8 cellular contexts compared by ENCODE assay signal in the genomic region with DNA sequence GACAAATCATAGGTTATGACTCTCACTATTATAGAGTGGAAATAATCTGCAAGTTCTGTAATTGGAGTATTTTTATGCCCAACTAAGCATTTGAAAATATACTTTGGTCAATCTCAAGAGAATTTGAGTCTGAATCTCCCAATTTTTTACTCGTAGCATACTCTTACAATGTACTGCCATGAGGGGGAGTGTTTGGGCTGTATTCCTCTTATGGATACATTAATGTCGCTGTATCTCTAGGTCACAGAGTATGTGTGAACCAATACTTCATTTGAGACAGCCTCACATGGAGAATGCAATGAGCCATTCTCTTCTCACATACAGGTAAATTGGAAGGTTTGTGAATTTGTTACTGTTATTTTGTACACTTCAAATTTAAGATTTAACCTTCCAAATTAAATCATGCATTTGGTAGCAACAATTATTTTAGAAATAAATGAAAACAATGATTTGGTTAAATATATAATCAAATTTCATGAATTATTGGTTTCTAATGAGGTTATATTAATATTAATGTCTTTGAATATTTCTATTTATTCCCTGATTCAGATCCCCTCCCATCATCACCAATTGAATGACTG. TPM values are rescaled to one million over a fixed set of nuclear protein-coding genes. Genes with fewer than 3 reads are reported as not detected.
DNase-seq lines count a peak whose midpoint lies in the region; ATAC-seq and TF ChIP-seq lines count a peak whose summit lies in the region.

No MANE protein-coding gene starts in this region.

- H3K4me2 ChIP-seq in neural cell (ENCODE audit: low read length): no peak overlapping the region

- H3K27me3 ChIP-seq in CD4-positive, alpha-beta T cell (ENCODE audit: control insufficient read depth, insufficient read depth, low read length): no peaks in the 10 kb centered on the region
- H3K27me3 ChIP-seq in esophagus squamous epithelium: no peaks in the 10 kb centered on the region
- H3K27me3 ChIP-seq in neural cell (ENCODE audit: insufficient read depth, low read depth, low read length): no peaks in the 10 kb centered on the region

- no peaks in the 10 kb centered on the region for H3K4me1 ChIP-seq in esophagus squamous epithelium

- H3K9me3 Mint-ChIP-seq in CD4-positive, alpha-beta T cell: no peaks in the 10 kb centered on the region
- no peaks in the 10 kb centered on the region for H3K9me3 Mint-ChIP-seq in T-helper 2 cell treated with Interferon-gamma antibody and Interleukin-4, amounts not matched to agents 5 μg/mL and 100 μg/mL, for 36 hours

- H3K36me3 Mint-ChIP-seq in CD4-positive, alpha-beta T cell (ENCODE audit: low read depth): no peaks in the 10 kb centered on the region
- H3K36me3 Mint-ChIP-seq in T-helper 2 cell treated with Interferon-gamma antibody and Interleukin-4, amounts not matched to agents 5 μg/mL and 100 μg/mL, for 36 hours (ENCODE audit: low read depth): no peaks in the 10 kb centered on the region

- no peaks in the 10 kb centered on the region for H4K20me1 ChIP-seq in neural cell (ENCODE audit: insufficient read depth)

- DNase-seq in CD4-positive, alpha-beta T cell: peak in 4 of 10 experiments; percentile 17 to 34 (median 23)
- peak; percentile 85 for DNase-seq in NCI-H1436 (lab: John Stamatoyannopoulos, UW)
- peak; percentile 28 for DNase-seq in T-helper 2 cell treated with Interferon-gamma antibody and Interleukin-4, amounts not matched to agents 5 μg/mL and 100 μg/mL, for 36 hours (ENCODE audit: low spot score)
- no peak for DNase-seq in esophagus squamous epithelium (lab: John Stamatoyannopoulos, UW)
- DNase-seq in T-helper 9 cell: no peak

- H3K36me3 ChIP-seq in esophagus squamous epithelium (no peaks in the 10 kb centered on the region), neural cell (ENCODE audit: insufficient read depth, low read length) (no peaks in the 10 kb centered on the region)

- H2AFZ ChIP-seq in neural cell (ENCODE audit: low read depth, low read length): no peak overlapping the region

- H3K27ac ChIP-seq in CD4-positive, alpha-beta T cell (ENCODE audit: low read depth, low read length): no peak overlapping the region
- H3K27ac ChIP-seq in esophagus squamous epithelium: no peak overlapping the region
- H3K27ac ChIP-seq in neural cell (ENCODE audit: low read length): no peak overlapping the region

- peak; percentile 77 for TF ChIP-seq CTCF in CD4-positive, alpha-beta T cell (IDR thresholded peaks at IDR 0.05)
- TF ChIP-seq CTCF in esophagus squamous epithelium (IDR thresholded peaks at IDR 0.05): peak; percentile 56 to 80 (median 64)
- peak; percentile 82 for TF ChIP-seq CTCF in neural cell (IDR thresholded peaks at IDR 0.05; ENCODE audit: poor library complexity, severe bottlenecking)

- no peaks in the 10 kb centered on the region for H3K9me3 ChIP-seq in CD4-positive, alpha-beta T cell (ENCODE audit: control insufficient read depth, low read length)
- H3K9me3 ChIP-seq in esophagus squamous epithelium (no peaks in the 10 kb centered on the region), neural cell (ENCODE audit: low read length) (no peaks in the 10 kb centered on the region)

- no peak overlapping the region for H3K4me3 Mint-ChIP-seq in CD4-positive, alpha-beta T cell
- no peak overlapping the region for H3K4me3 Mint-ChIP-seq in T-helper 2 cell treated with Interferon-gamma antibody and Interleukin-4, amounts not matched to agents 5 μg/mL and 100 μg/mL, for 36 hours

- peaks cover 7% of the 10 kb centered on the region for H3K79me2 ChIP-seq in neural cell (replicated peaks; ENCODE audit: insufficient read depth, low read length)

- no peaks in the 10 kb centered on the region for H3F3A ChIP-seq in neural cell (ENCODE audit: insufficient read depth, low read length, poor library complexity, severe bottlenecking)

- no peak overlapping the region for H3K9ac ChIP-seq in neural cell (ENCODE audit: low read length)

- TF ChIP-seq RAD21 in neural cell (conservative IDR thresholded peaks at IDR 0.05): peak; percentile 83

- intact Hi-C loops in CD4-positive, alpha-beta T cell (cut with DNase I, micrococcal nuclease): loop anchor here (1.0 to 5.0 kb wide), 3 partner anchors 33 to 205 kb away; a partner anchor contains a TSS
- intact Hi-C loops in esophagus squamous epithelium (cut with DNase I): loop anchor here (5.0 kb wide), 1 partner anchor 195 kb away; no protein-coding TSS in a partner anchor

- peaks cover 5% of the 10 kb centered on the region for H3K4me1 Mint-ChIP-seq in CD4-positive, alpha-beta T cell (ENCODE audit: low read depth)
- H3K4me1 Mint-ChIP-seq in T-helper 2 cell treated with Interferon-gamma antibody and Interleukin-4, amounts not matched to agents 5 μg/mL and 100 μg/mL, for 36 hours (ENCODE audit: low read depth): peaks cover 6% of the 10 kb centered on the region

- no peak for TF ChIP-seq EP300 in neural cell (conservative IDR thresholded peaks at IDR 0.05; ENCODE audit: poor library complexity, severe bottlenecking)

- H3K27ac Mint-ChIP-seq in CD4-positive, alpha-beta T cell: no peak overlapping the region
- H3K27ac Mint-ChIP-seq in T-helper 2 cell treated with Interferon-gamma antibody and Interleukin-4, amounts not matched to agents 5 μg/mL and 100 μg/mL, for 36 hours: no peak overlapping the region

- no peak for TF ChIP-seq POLR2A in esophagus squamous epithelium (IDR thresholded peaks at IDR 0.05)

- H3K27me3 Mint-ChIP-seq in CD4-positive, alpha-beta T cell: peaks cover 8% of the 10 kb centered on the region
- H3K27me3 Mint-ChIP-seq in T-helper 2 cell treated with Interferon-gamma antibody and Interleukin-4, amounts not matched to agents 5 μg/mL and 100 μg/mL, for 36 hours (ENCODE audit: low read depth): peaks cover 5% of the 10 kb centered on the region

- peak; percentile 100 for ATAC-seq in CD4-positive, alpha-beta T cell (ENCODE audit: poor library complexity)
- ATAC-seq in GM18519 (IDR thresholded peaks at IDR 0.05; ENCODE audit: low FRiP score, unreplicated experiment) (peak; percentile 89), HG02938 (IDR thresholded peaks at IDR 0.05; ENCODE audit: unreplicated experiment) (peak; percentile 94)

- CTCF ChIA-PET in CD4-positive, alpha-beta T cell (lab: Charles Lee): interaction anchor here (1.2 kb wide), 1 partner anchor 216 kb away, joined by 3 read pairs; no protein-coding TSS in a partner anchor

- H3K4me3 ChIP-seq in esophagus squamous epithelium (no peak overlapping the region), neural cell (ENCODE audit: low read length) (no peak overlapping the region)

- 5 to 6% methylated on average over 2 of the region's 2 CpGs for WGBS in esophagus squamous epithelium, 2 donors

- H3K9me2 ChIP-seq in neural cell (ENCODE audit: insufficient read depth, low read length): no peaks in the 10 kb centered on the region

- POLR2A ChIA-PET in CD4-positive, alpha-beta T cell (lab: Charles Lee): no interaction called here

TF ChIP-seq in neural cell, 6 proteins besides CTCF, POLR2A, EP300 and RAD21:
- TF ChIP-seq TAF1 (IDR thresholded peaks at IDR 0.05; ENCODE audit: low read depth): no peak
- TF ChIP-seq MXI1 (conservative IDR thresholded peaks at IDR 0.05; ENCODE audit: poor library complexity, severe bottlenecking): no peak
- peak; percentile 83 for TF ChIP-seq SMC3 (conservative IDR thresholded peaks at IDR 0.05; ENCODE audit: poor library complexity)
TF ChIP-seq in neural cell: peak in this region for 1.

RNA-seq across cellular contexts. Expression of a gene that starts 5.5 kb away (rescaled TPM):
- 1 to 10 TPM; 5.2 to 6.9 TPM for total RNA-seq in CD4-positive, alpha-beta T cell
- total RNA-seq in esophagus squamous epithelium: 1 to 10 TPM in 3 of 4 donors, under 1 TPM in 1; 0.27 to 8.4 (median 1.4) TPM
- polyA plus RNA-seq in neural cell: 174 and 178 TPM in 2 replicates
- polyA minus RNA-seq in neural cell: 160 and 182 TPM in 2 replicates

RNA-seq across cellular contexts. Expression of a gene that starts 33.4 kb away (rescaled TPM):
- total RNA-seq in CD4-positive, alpha-beta T cell: not detected
- not detected for total RNA-seq in esophagus squamous epithelium
- not detected in 2 replicates for polyA plus RNA-seq in neural cell
- not detected in 2 replicates for polyA minus RNA-seq in neural cell

Comparison
In these comparisons a context has a peak if more than half of its experiments do, and no peak if none do; other contexts are left out.
1. DNase-seq: peak in NCI-H1436 (single experiment) and T-helper 2 cell treated with Interferon-gamma antibody and Interleukin-4, amounts not matched to agents 5 μg/mL and 100 μg/mL, for 36 hours (single experiment); none in esophagus squamous epithelium (single experiment) and T-helper 9 cell (single experiment).
2. Peak in every context shown above with its lines, with median percentiles within 50 percentile points of each other: ATAC-seq and CTCF ChIP-seq.